ENCODE assay signal across 8 cellular contexts in the genomic region with DNA sequence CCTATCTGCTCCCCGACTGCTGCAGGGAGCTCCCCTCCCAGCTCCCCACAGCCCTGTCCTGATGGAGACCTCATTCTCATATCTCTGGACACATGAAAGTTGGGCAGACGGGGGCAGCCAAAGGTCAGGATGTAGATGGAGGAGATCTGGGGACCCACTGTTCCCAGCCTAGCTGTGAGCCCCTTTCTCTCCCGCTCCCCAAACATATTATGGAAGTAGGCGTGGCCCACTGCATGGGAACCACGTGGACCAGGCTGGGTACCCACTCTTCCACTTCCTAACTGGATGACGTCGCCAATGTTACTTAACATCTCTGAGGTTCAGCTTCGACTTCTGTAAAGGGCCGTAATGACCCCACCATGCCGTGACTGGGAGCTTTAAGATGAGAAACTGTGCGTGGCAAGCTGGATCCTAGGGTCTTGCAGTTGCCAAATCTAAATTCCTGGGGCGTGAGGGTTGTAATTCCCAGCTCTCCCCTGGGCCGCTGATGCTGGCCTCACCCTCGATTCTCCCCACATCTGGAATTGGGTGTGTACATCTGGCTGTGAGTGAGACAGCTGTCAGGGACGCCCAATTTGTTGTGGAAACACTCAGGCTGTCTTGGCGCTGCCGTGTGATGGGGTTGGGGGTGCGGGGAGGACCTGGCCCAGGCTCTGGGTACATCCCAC. TPM values are rescaled to one million over a fixed set of nuclear protein-coding genes. Genes with fewer than 3 reads are reported as not detected.
A peak's percentile ranks its signal among the peaks of the same experiment; 100 is the strongest.
DNase-seq lines count a peak whose midpoint lies in the region; ATAC-seq and TF ChIP-seq lines count a peak whose summit lies in the region.

No MANE protein-coding gene starts in this region.

- peak overlapping the region; percentile 93 for H3K4me3 Mint-ChIP-seq in endothelial cell (ENCODE audit: unreplicated experiment)
- peak overlapping the region; percentile 78 for H3K4me3 Mint-ChIP-seq in nephron progenitor cell

- no peaks in the 10 kb centered on the region for H3K9me3 Mint-ChIP-seq in endothelial cell (ENCODE audit: unreplicated experiment)
- no peaks in the 10 kb centered on the region for H3K9me3 Mint-ChIP-seq in nephron progenitor cell

- H3K4me1 Mint-ChIP-seq in endothelial cell (ENCODE audit: unreplicated experiment) (peaks cover 33% of the 10 kb centered on the region), nephron progenitor cell (peaks cover 43% of the 10 kb centered on the region)

- H3K27me3 Mint-ChIP-seq in endothelial cell (ENCODE audit: unreplicated experiment) (peaks cover 16% of the 10 kb centered on the region), nephron progenitor cell (ENCODE audit: low read depth, poor library complexity) (peaks cover 26% of the 10 kb centered on the region)

- no peaks in the 10 kb centered on the region for H3K36me3 Mint-ChIP-seq in endothelial cell (ENCODE audit: low read depth, unreplicated experiment)
- no peaks in the 10 kb centered on the region for H3K36me3 Mint-ChIP-seq in nephron progenitor cell (ENCODE audit: low read depth)

- ATAC-seq in GM21786 (IDR thresholded peaks at IDR 0.05; ENCODE audit: unreplicated experiment) (no peak), GM18909 (IDR thresholded peaks at IDR 0.05; ENCODE audit: poor library complexity, unreplicated experiment) (no peak), HG02571 (IDR thresholded peaks at IDR 0.05; ENCODE audit: unreplicated experiment) (no peak)

- DNase-seq in CD1c-positive myeloid dendritic cell (ENCODE audit: extremely low spot score) (peak; percentile 78), NOMO-1 (lab: John Stamatoyannopoulos, UW; ENCODE audit: unreplicated experiment in 2 of 2) (peak; percentile 26 to 42), endothelial cell (ENCODE audit: low spot score) (peak; percentile 27), nephron progenitor cell (peak; percentile 25), SHP77 treated with DMSO at 0.1 percent for 48 hours (lab: John Stamatoyannopoulos, UW) (no peak)

- TF ChIP-seq CTCF in endothelial cell (IDR thresholded peaks at IDR 0.05; ENCODE audit: unreplicated experiment) (no peak), nephron progenitor cell (IDR thresholded peaks at IDR 0.05) (no peak)

- H3K27ac Mint-ChIP-seq in endothelial cell (ENCODE audit: unreplicated experiment) (peak overlapping the region; percentile 93), nephron progenitor cell (no peak overlapping the region)

RNA-seq across cellular contexts. Expression of a gene that starts 1.8 kb away (rescaled TPM):
- 37.7 TPM for total RNA-seq in endothelial cell (ENCODE audit: unreplicated experiment)

RNA-seq across cellular contexts. Expression of a gene that starts 17.2 kb away (rescaled TPM):
- total RNA-seq in endothelial cell (ENCODE audit: unreplicated experiment): 77.6 TPM

RNA-seq across cellular contexts. Expression of a gene that starts 38.1 kb away (rescaled TPM):
- 0.44 TPM for total RNA-seq in endothelial cell (ENCODE audit: unreplicated experiment)

RNA-seq across cellular contexts. Expression of a gene that starts 54.7 kb away (rescaled TPM):
- 17.9 TPM for total RNA-seq in endothelial cell (ENCODE audit: unreplicated experiment)
